Comparison of ENCODE assay signal across 8 cellular contexts in genomic region chr2:45935791-45936622, GRCh38.
DNase-seq lines count a peak whose midpoint lies in the region; ATAC-seq lines count a peak whose summit lies in the region.

No MANE protein-coding gene starts in this region.

- peak; percentile 61 for ATAC-seq in HG02981 (IDR thresholded peaks at IDR 0.05; ENCODE audit: unreplicated experiment)
- ATAC-seq in GM18517 (IDR thresholded peaks at IDR 0.05; ENCODE audit: unreplicated experiment): no peak

- peak; percentile 87 for DNase-seq in ELF-1 (ENCODE audit: low read depth, low spot score)
- peak; percentile 88 for DNase-seq in NCI-H345 (lab: John Stamatoyannopoulos, UW)
- DNase-seq in activated CD4-positive, alpha-beta T cell treated with anti-CD3 and anti-CD28 coated beads for 4 hours: peak; percentile 6 to 8
- DNase-seq in effector CD8-positive, alpha-beta T cell (lab: John Stamatoyannopoulos, UW): peak; percentile 20
- DNase-seq in lung microvascular endothelial cell (ENCODE audit: low read depth in 2 of 2): peak; percentile 85 to 95
- peak; percentile 16 for DNase-seq in stimulated activated CD8-positive, alpha-beta memory T cell treated with anti-CD3 and anti-CD28 coated beads, Interleukin-4, amount 100 ng/mL, for 24 hours (ENCODE audit: low read depth)

Comparison
In these comparisons a context has a peak if more than half of its experiments do, and no peak if none do; other contexts are left out.
1. DNase-seq: peak in every context shown above with its lines; median percentile 90 in lung microvascular endothelial cell; 88 in NCI-H345; 87 in ELF-1; 20 in effector CD8-positive, alpha-beta T cell; 16 in stimulated activated CD8-positive, alpha-beta memory T cell treated with anti-CD3 and anti-CD28 coated beads, Interleukin-4, amount 100 ng/mL, for 24 hours; 7 in activated CD4-positive, alpha-beta T cell treated with anti-CD3 and anti-CD28 coated beads for 4 hours.